1 cellular context compared by ENCODE assay signal in the genomic region with DNA sequence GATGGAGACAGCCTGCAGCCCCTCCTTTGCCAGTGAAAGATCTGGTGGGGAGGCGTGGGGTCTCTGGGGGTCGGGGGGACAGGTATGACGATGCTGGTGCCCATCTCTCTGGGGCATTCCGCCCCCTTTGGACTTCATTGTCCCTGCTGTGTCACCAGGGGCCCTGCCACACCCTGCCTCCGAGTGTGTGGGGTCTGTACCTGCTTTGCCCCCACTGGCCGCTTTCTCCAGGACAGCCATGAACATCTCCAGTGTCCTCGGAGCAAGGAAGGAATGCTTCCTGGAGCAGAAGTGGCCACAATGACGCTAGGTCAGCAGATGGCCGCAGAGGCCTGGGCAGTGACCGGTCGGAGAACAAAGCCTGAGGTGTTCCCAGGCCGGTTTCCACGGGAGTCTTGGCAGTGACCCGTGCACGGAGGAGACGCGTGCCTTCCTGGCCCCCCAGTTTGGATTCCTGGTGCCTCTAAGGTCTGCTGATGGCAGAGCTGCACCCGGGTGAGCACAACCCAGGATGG.
TF ChIP-seq lines count a peak whose summit lies in the region.

No MANE protein-coding gene starts in this region.

TF ChIP-seq in HepG2, 621 proteins besides CTCF, POLR2A, EP300 and RAD21 (continued from another document):
- TF ChIP-seq EED (CRISPR knock-in tag; IDR thresholded peaks at IDR 0.05): no peak
- TF ChIP-seq, protein P1, sequence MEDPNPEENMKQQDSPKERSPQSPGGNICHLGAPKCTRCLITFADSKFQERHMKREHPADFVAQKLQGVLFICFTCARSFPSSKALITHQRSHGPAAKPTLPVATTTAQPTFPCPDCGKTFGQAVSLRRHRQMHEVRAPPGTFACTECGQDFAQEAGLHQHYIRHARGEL (CRISPR knock-in tag; IDR thresholded peaks at IDR 0.05): no peak
